In the genomic region with DNA sequence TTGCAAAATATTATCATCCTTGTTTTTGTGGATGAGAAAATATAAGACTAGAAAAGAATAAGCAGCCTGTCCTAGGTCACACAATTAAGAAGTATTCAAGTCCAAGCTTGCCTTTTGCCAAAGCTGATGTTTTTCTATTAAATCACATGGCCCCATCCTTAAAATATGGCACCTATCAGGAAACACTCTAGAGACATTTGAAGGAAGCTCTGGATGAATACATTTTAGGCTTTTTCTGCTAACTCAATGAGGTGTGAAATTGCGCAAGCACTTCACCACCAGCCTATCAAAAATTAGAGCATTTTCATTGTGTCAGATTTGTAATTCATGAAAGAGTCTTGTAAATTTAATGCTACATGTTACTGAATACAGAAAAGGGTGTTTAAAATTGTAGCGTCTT, we compare ENCODE assay signal across 12 cellular contexts.
"Had no signal": no experiment of that assay in that cellular context is flagged by ENCODE, and none has a peak within 500 bp of the region (broad histone marks: within the 10 kb centered on the region; RNA-seq: fewer than 3 reads in every experiment).

No MANE protein-coding gene starts in this region.

- H3K4me2 ChIP-seq: neural progenitor cell had no signal

- H3K27me3 ChIP-seq: ascending aorta, cardiac muscle cell, neural progenitor cell, ovary had no signal

- H3K9me3 ChIP-seq: ascending aorta, ovary had no signal

- H3K36me3 ChIP-seq: ascending aorta, cardiac muscle cell, neural progenitor cell, ovary had no signal

- H2AFZ ChIP-seq: neural progenitor cell had no signal

- DNase-seq: activated CD4-positive, CD25-positive, alpha-beta regulatory T cell treated with anti-CD3 and anti-CD28 coated beads, Interleukin-2, amount 50 U/mL, for 72 hours; activated naive CD4-positive, alpha-beta T cell treated with anti-CD3 and anti-CD28 coated beads for 36 hours; endodermal cell; head of caudate nucleus; ovary; T1000 had no signal

- H3K27ac ChIP-seq: ascending aorta, cardiac muscle cell, neural progenitor cell, ovary had no signal

- H3K9ac ChIP-seq: neural progenitor cell had no signal

- H3K4me3 ChIP-seq: ascending aorta, cardiac muscle cell, lung, neural progenitor cell, ovary had no signal

- ATAC-seq: activated T-helper 17 cell treated with anti-CD3 and anti-CD28 coated beads, Interleukin-2, amount 50 U/mL, for 72 hours; stimulated activated memory B cell treated with anti-CD40 and anti-IgM and Interleukin-4, amounts not matched to agents 10 μg/mL and 1 μg/mL and 100 μg/mL, for 72 hours had no signal

- H3K4me1 ChIP-seq: ascending aorta had no signal
